ENCODE assay signal across 18 cellular contexts in genomic region chrX:53723381-53723780, GRCh38.
"Had no signal": no experiment of that assay in that cellular context is flagged by ENCODE, and none has a peak within 500 bp of the region (broad histone marks: within the 10 kb centered on the region; RNA-seq: fewer than 3 reads in every experiment).

No MANE protein-coding gene starts in this region.

- H3K4me3 Mint-ChIP-seq: effector memory CD8-positive, alpha-beta T cell; naive thymus-derived CD8-positive, alpha-beta T cell; nephron progenitor cell; stimulated activated memory B cell treated with anti-CD40 and anti-IgM and Interleukin-4, amounts not matched to agents 10 μg/mL and 1 μg/mL and 100 μg/mL, for 72 hours; stimulated activated naive CD8-positive, alpha-beta T cell treated with anti-CD3 and anti-CD28 coated beads, Interleukin-15, Interleukin-2, amounts not matched to agents 100 ng/mL and 50 ng/mL, for 24 hours had no signal

- ATAC-seq: effector memory CD8-positive, alpha-beta T cell; left ventricle myocardium superior; lower lobe of right lung; naive thymus-derived CD8-positive, alpha-beta T cell; psoas muscle; right cardiac atrium; stimulated activated memory B cell treated with anti-CD40 and anti-IgM and Interleukin-4, amounts not matched to agents 10 μg/mL and 1 μg/mL and 100 μg/mL, for 72 hours had no signal

- FAIRE-seq: endometrium, frontal cortex, keratinocyte had no signal

- H3K36me3 ChIP-seq: lower lobe of right lung, sigmoid colon, suprapubic skin, vagina had no signal

- H3K4me1 ChIP-seq: lower lobe of right lung, psoas muscle, sigmoid colon, suprapubic skin, vagina had no signal

- H3K4me1 Mint-ChIP-seq: nephron progenitor cell had no signal

- H3K36me3 Mint-ChIP-seq: naive thymus-derived CD8-positive, alpha-beta T cell; stimulated activated memory B cell treated with anti-CD40 and anti-IgM and Interleukin-4, amounts not matched to agents 10 μg/mL and 1 μg/mL and 100 μg/mL, for 72 hours had no signal

- H3K4me3 ChIP-seq: lower lobe of right lung, psoas muscle, sigmoid colon, suprapubic skin, vagina had no signal

- H3K9me3 ChIP-seq: lower lobe of right lung, psoas muscle, sigmoid colon, suprapubic skin, vagina had no signal

- DNase-seq: cortex of kidney; effector memory CD8-positive, alpha-beta T cell; left ventricle myocardium superior; lower lobe of right lung; naive thymus-derived CD8-positive, alpha-beta T cell; nephron progenitor cell; nucleus accumbens; psoas muscle; right cardiac atrium; sigmoid colon; stimulated activated CD4-positive, alpha-beta T cell treated with anti-CD3 and anti-CD28 coated beads, Interleukin-4, amount 100 ng/mL, for 4 hours had no signal

- H3K27ac Mint-ChIP-seq: effector memory CD8-positive, alpha-beta T cell; naive thymus-derived CD8-positive, alpha-beta T cell; nephron progenitor cell; stimulated activated memory B cell treated with anti-CD40 and anti-IgM and Interleukin-4, amounts not matched to agents 10 μg/mL and 1 μg/mL and 100 μg/mL, for 72 hours; stimulated activated naive CD8-positive, alpha-beta T cell treated with anti-CD3 and anti-CD28 coated beads, Interleukin-15, Interleukin-2, amounts not matched to agents 100 ng/mL and 50 ng/mL, for 24 hours had no signal

- H3K9me3 Mint-ChIP-seq: effector memory CD8-positive, alpha-beta T cell; naive thymus-derived CD8-positive, alpha-beta T cell; stimulated activated memory B cell treated with anti-CD40 and anti-IgM and Interleukin-4, amounts not matched to agents 10 μg/mL and 1 μg/mL and 100 μg/mL, for 72 hours; stimulated activated naive CD8-positive, alpha-beta T cell treated with anti-CD3 and anti-CD28 coated beads, Interleukin-15, Interleukin-2, amounts not matched to agents 100 ng/mL and 50 ng/mL, for 24 hours had no signal

- H3K27ac ChIP-seq: lower lobe of right lung, psoas muscle, sigmoid colon, suprapubic skin, vagina had no signal

- H3K27me3 Mint-ChIP-seq: effector memory CD8-positive, alpha-beta T cell; naive thymus-derived CD8-positive, alpha-beta T cell; stimulated activated memory B cell treated with anti-CD40 and anti-IgM and Interleukin-4, amounts not matched to agents 10 μg/mL and 1 μg/mL and 100 μg/mL, for 72 hours; stimulated activated naive CD8-positive, alpha-beta T cell treated with anti-CD3 and anti-CD28 coated beads, Interleukin-15, Interleukin-2, amounts not matched to agents 100 ng/mL and 50 ng/mL, for 24 hours had no signal

- H3K27me3 ChIP-seq: sigmoid colon, suprapubic skin, vagina had no signal
